19 cellular contexts compared by ENCODE assay signal in the genomic region with DNA sequence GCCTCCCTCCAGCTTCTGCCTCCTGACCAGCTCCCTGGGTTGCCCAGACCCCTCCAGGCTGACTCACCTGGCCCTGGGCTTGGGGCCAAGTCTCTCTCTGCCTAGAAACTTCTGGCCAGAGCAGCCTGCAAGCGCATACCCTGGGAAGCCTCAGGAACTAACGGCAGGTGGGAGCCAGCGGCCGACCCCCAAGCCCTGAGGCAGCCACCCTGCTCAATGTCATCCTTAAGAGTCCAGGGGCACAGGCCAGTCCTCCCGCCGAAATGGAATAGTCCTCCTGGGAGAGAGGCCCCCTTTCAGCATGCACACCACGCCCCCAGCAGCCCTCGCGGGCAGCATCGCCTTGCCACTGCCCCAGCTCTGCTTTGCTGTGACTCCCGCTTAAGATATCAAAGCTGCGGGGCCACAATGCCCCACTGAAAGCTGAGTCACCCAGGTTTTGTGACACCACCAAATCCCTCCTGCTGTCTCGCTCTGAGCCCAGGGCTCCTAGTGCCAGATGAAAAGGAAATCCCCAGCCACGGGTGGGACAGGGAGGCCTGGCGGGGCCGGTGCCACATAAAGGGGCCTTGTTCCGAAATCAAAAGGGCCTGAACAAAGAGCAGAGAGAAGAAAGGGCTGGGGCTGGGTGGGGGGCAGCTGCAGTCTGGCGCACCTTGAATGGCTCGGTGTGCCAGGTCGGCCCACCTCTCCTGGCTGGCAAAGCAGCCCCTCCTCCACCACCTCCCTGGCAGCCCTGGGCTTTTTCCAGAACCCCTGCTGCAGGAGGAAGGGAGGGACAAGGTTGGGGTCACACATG. TPM values are rescaled to one million over a fixed set of nuclear protein-coding genes. Genes with fewer than 3 reads are reported as not detected.
DNase-seq lines count a peak whose midpoint lies in the region; ATAC-seq, FAIRE-seq and TF ChIP-seq lines count a peak whose summit lies in the region.
"Had no signal": no experiment of that assay in that cellular context is flagged by ENCODE, and none has a peak within 500 bp of the region (broad histone marks: within the 10 kb centered on the region; RNA-seq: fewer than 3 reads in every experiment).

No MANE protein-coding gene starts in this region.

- no peak overlapping the region for H3K27ac ChIP-seq in coronary artery
- H3K27ac ChIP-seq: A549, left ventricle myocardium inferior, testis had no signal

- DNase-seq in activated CD4-positive, CD25-positive, alpha-beta regulatory T cell treated with anti-CD3 and anti-CD28 coated beads, Interleukin-2, amount 50 U/mL, for 72 hours, result peak; percentile 13
- DNase-seq in NCI-H226 (peak; percentile 12), coronary artery (ENCODE audit: low spot score) (peak; percentile 64), renal cortical epithelial cell (ENCODE audit: low read depth) (peak; percentile 15), H54 (ENCODE audit: insufficient read length, low spot score) (no peak), NCI-H1694 treated with DMSO at 0.1 percent for 48 hours (lab: John Stamatoyannopoulos, UW) (no peak)
- DNase-seq: activated naive CD4-positive, alpha-beta T cell treated with anti-CD3 and anti-CD28 coated beads, Interleukin-2, amount 50 U/mL, for 16 hours; CD4-positive, alpha-beta memory T cell; effector CD8-positive, alpha-beta T cell; left ventricle myocardium inferior; naive thymus-derived CD8-positive, alpha-beta T cell; NCI-H2171 treated with DMSO at 0.1 percent for 48 hours; right cardiac atrium; stimulated activated CD4-positive, alpha-beta T cell treated with anti-CD3 and anti-CD28 coated beads, Interleukin-2, amount 100 ng/mL, for 24 hours; testis had no signal

- FAIRE-seq in H54 (lab: Jason Lieb, UNC), result no peak
- FAIRE-seq: A549 had no signal

- TF ChIP-seq POLR2A in H54 (IDR thresholded peaks at IDR 0.05; ENCODE audit: low read depth, low read length), result no peak

- TF ChIP-seq CTCF in coronary artery (IDR thresholded peaks at IDR 0.05), result no peak

- no peak overlapping the region for H3K4me3 ChIP-seq in coronary artery
- H3K4me3 ChIP-seq: A549, left ventricle myocardium inferior, testis had no signal

- no peak for ATAC-seq in activated CD4-positive, CD25-positive, alpha-beta regulatory T cell treated with anti-CD3 and anti-CD28 coated beads, Interleukin-2, amount 50 U/mL, for 24 hours
- no peak for ATAC-seq in HG02970 (IDR thresholded peaks at IDR 0.05; ENCODE audit: low FRiP score, unreplicated experiment)
- ATAC-seq: A549; naive thymus-derived CD8-positive, alpha-beta T cell; right cardiac atrium had no signal

RNA-seq across cellular contexts. Expression of gene FGF3, which starts 21.4 kb away (rescaled TPM):
- total RNA-seq in renal cortical epithelial cell, result not detected in 2 replicates
- total RNA-seq: CD4-positive, alpha-beta memory T cell; G401; left ventricle myocardium inferior; naive thymus-derived CD8-positive, alpha-beta T cell; right cardiac atrium had no signal

Comparison
In these comparisons a context has a peak if more than half of its experiments do, and no peak if none do; other contexts are left out.
1. DNase-seq: peak in activated CD4-positive, CD25-positive, alpha-beta regulatory T cell treated with anti-CD3 and anti-CD28 coated beads, Interleukin-2, amount 50 U/mL, for 72 hours (single experiment), NCI-H226 (single experiment), coronary artery (single experiment) and renal cortical epithelial cell (single experiment); none in H54 (single experiment) and NCI-H1694 treated with DMSO at 0.1 percent for 48 hours (single experiment).